In the genomic region with DNA sequence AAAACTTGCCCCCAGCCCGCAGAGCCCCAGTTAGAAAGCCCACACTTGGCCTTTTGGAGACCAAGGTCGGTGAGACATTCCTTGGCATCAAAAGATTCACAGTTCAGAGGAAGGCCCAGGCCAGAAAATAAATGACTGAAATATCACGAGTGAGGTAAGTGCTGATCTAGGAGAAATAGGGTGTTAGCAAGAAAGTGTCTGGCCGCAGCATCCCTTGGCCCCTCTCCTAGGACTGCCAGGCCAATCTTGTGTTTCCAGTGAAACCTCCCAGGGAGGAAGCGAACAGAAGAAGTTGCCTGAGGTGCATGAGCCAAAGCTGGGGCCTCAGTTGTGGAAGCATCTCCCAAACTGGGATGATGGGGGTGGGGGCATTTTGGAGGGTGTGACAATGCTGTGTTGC, we compare ENCODE assay signal across 15 cellular contexts. TPM values are rescaled to one million over a fixed set of nuclear protein-coding genes. Genes with fewer than 3 reads are reported as not detected.
DNase-seq lines count a peak whose midpoint lies in the region; ATAC-seq and TF ChIP-seq lines count a peak whose summit lies in the region.
"Had no signal": no experiment of that assay in that cellular context is flagged by ENCODE, and none has a peak within 500 bp of the region (broad histone marks: within the 10 kb centered on the region; RNA-seq: fewer than 3 reads in every experiment).

No MANE protein-coding gene starts in this region.

- H3K4me1 ChIP-seq in esophagus muscularis mucosa (peaks cover 7 to 32% (median 28%) of the 10 kb centered on the region in 4 donors), neuronal stem cell (ENCODE audit: control insufficient read depth in 2 of 2, insufficient read depth in 1 of 2, low read depth in 1 of 2, low read length in 2 of 2) (no peaks in the 10 kb centered on the region)

- peak overlapping the region; percentile 32 for H3K14ac ChIP-seq in neuronal stem cell (ENCODE audit: low read length)

- no peaks in the 10 kb centered on the region for H3K36me3 ChIP-seq in esophagus muscularis mucosa
- H3K36me3 ChIP-seq in neuronal stem cell (replicated peaks in 1 of 2; ENCODE audit: control insufficient read depth in 2 of 2, insufficient read depth in 2 of 2, low read length in 2 of 2), result no peaks in the 10 kb centered on the region

- H3K9me3 Mint-ChIP-seq in activated naive CD4-positive, alpha-beta T cell treated with anti-CD3 and anti-CD28 coated beads, Interleukin-2, amount 50 U/mL, for 24 hours, result peaks cover 7% of the 10 kb centered on the region
- H3K9me3 Mint-ChIP-seq in activated naive CD4-positive, alpha-beta T cell treated with anti-CD3 and anti-CD28 coated beads, Interleukin-2, amount 10 ng/mL, durations not matched to agents 7 days and 5 days, result peaks cover 4% of the 10 kb centered on the region

- CTCF ChIA-PET in activated naive CD4-positive, alpha-beta T cell treated with anti-CD3 and anti-CD28 coated beads, Interleukin-2, amount 10 ng/mL, durations not matched to agents 7 days and 5 days (lab: Charles Lee), result interaction anchor here (1.3 kb wide), 1 partner anchor 112 kb away, joined by 3 read pairs; no protein-coding TSS in a partner anchor

- no peaks in the 10 kb centered on the region for H3K27me3 ChIP-seq in esophagus muscularis mucosa
- peaks cover 0 to 5% (median 0%) of the 10 kb centered on the region in 3 experiments for H3K27me3 ChIP-seq in neuronal stem cell (ENCODE audit: control insufficient read depth in 3 of 3, insufficient read depth in 3 of 3, low read depth in 1 of 3, low read length in 3 of 3)

- H2BK5ac ChIP-seq in neuronal stem cell (ENCODE audit: low read length), result no peak overlapping the region

- H3K27me3 Mint-ChIP-seq in activated naive CD4-positive, alpha-beta T cell treated with anti-CD3 and anti-CD28 coated beads, Interleukin-2, amount 50 U/mL, for 24 hours, result no peaks in the 10 kb centered on the region
- H3K27me3 Mint-ChIP-seq in activated naive CD4-positive, alpha-beta T cell treated with anti-CD3 and anti-CD28 coated beads, Interleukin-2, amount 10 ng/mL, durations not matched to agents 7 days and 5 days, result peaks cover 14% of the 10 kb centered on the region

- H3K4me3 ChIP-seq in esophagus muscularis mucosa (no peak overlapping the region), neuronal stem cell (ENCODE audit: low read length in 2 of 2) (no peak overlapping the region)

- H3K79me1 ChIP-seq in neuronal stem cell (ENCODE audit: low read depth, low read length), result no peaks in the 10 kb centered on the region

- TF ChIP-seq CTCF in esophagus muscularis mucosa (IDR thresholded peaks at IDR 0.05), result no peak

- peak overlapping the region; percentile 52 for H3K27ac Mint-ChIP-seq in activated naive CD4-positive, alpha-beta T cell treated with anti-CD3 and anti-CD28 coated beads, Interleukin-2, amount 50 U/mL, for 24 hours
- H3K27ac Mint-ChIP-seq in activated naive CD4-positive, alpha-beta T cell treated with anti-CD3 and anti-CD28 coated beads, Interleukin-2, amount 10 ng/mL, durations not matched to agents 7 days and 5 days, result no peak overlapping the region

- H4K8ac ChIP-seq in neuronal stem cell (ENCODE audit: low read depth, low read length), result no peak overlapping the region

- no peak for TF ChIP-seq POLR2A in esophagus muscularis mucosa (IDR thresholded peaks at IDR 0.05; ENCODE audit: low read depth)

- no peak overlapping the region for H3K4ac ChIP-seq in neuronal stem cell (ENCODE audit: low read length)

- H3K9me3 ChIP-seq in esophagus muscularis mucosa (no peaks in the 10 kb centered on the region), neuronal stem cell (replicated peaks in 1 of 2; ENCODE audit: control insufficient read depth in 2 of 2, insufficient read depth in 1 of 2, low read depth in 1 of 2, low read length in 2 of 2) (no peaks in the 10 kb centered on the region)

- no peak overlapping the region for H3K23ac ChIP-seq in neuronal stem cell (ENCODE audit: low read depth, low read length, poor library complexity)

- no peak overlapping the region for H2AK5ac ChIP-seq in neuronal stem cell (ENCODE audit: low read depth, low read length)

- no peak for TF ChIP-seq EP300 in esophagus muscularis mucosa (IDR thresholded peaks at IDR 0.05)

- peak overlapping the region; percentile 8 for H3K4me3 Mint-ChIP-seq in activated naive CD4-positive, alpha-beta T cell treated with anti-CD3 and anti-CD28 coated beads, Interleukin-2, amount 50 U/mL, for 24 hours
- no peak overlapping the region for H3K4me3 Mint-ChIP-seq in activated naive CD4-positive, alpha-beta T cell treated with anti-CD3 and anti-CD28 coated beads, Interleukin-2, amount 10 ng/mL, durations not matched to agents 7 days and 5 days

- H3K36me3 Mint-ChIP-seq in activated naive CD4-positive, alpha-beta T cell treated with anti-CD3 and anti-CD28 coated beads, Interleukin-2, amount 50 U/mL, for 24 hours, result no peaks in the 10 kb centered on the region
- peaks cover 9% of the 10 kb centered on the region for H3K36me3 Mint-ChIP-seq in activated naive CD4-positive, alpha-beta T cell treated with anti-CD3 and anti-CD28 coated beads, Interleukin-2, amount 10 ng/mL, durations not matched to agents 7 days and 5 days

- H4K91ac ChIP-seq in neuronal stem cell (ENCODE audit: low read depth, low read length, poor library complexity), result no peak overlapping the region

- H3K4me2 ChIP-seq in neuronal stem cell (ENCODE audit: insufficient read depth, low read length, poor library complexity, severe bottlenecking), result no peak overlapping the region

- H3K9ac ChIP-seq in neuronal stem cell (ENCODE audit: low read depth, low read length, poor library complexity), result no peak overlapping the region

- no peak overlapping the region for H3K18ac ChIP-seq in neuronal stem cell (ENCODE audit: low read length)

- ATAC-seq in HG03457 (IDR thresholded peaks at IDR 0.05; ENCODE audit: unreplicated experiment), result no peak

- no peak overlapping the region for H2BK12ac ChIP-seq in neuronal stem cell (ENCODE audit: low read length)

- no peak overlapping the region for H2BK15ac ChIP-seq in neuronal stem cell (ENCODE audit: low read length)

- intact Hi-C loops in esophagus muscularis mucosa (cut with DNase I), result no loop called here

- WGBS in esophagus muscularis mucosa, result 35% methylated on average over 5 of the region's 5 CpGs
- no CpG with 5 or more reads among the region's 5 CpGs for WGBS in neuronal stem cell (ENCODE audit: extremely low coverage in 2 of 2, insufficient read length in 2 of 2, insufficient replicate concordance in 1 of 2), 2 donors

- no peak overlapping the region for H2AFZ ChIP-seq in neuronal stem cell (ENCODE audit: low read length)

- no peak for DNase-seq in activated naive CD4-positive, alpha-beta T cell treated with anti-CD3 and anti-CD28 coated beads, Interleukin-2, amount 10 ng/mL, durations not matched to agents 7 days and 5 days
- DNase-seq in esophagus muscularis mucosa (ENCODE audit: extremely low spot score) (no peak), neuronal stem cell (ENCODE audit: low spot score) (no peak), SKM-1 treated with dmso at 0.1 percent for 144 hours (lab: John Stamatoyannopoulos, UW; ENCODE audit: unreplicated experiment) (no peak), activated gamma-delta T cell (lab: John Stamatoyannopoulos, UW) (no peak)
- DNase-seq: GF-D8; KG1; NCI-H1417 treated with DMSO at 0.1 percent for 48 hours; NCI-H1930; NCI-H2171; NCI-H446; NK-92 treated with Interleukin-12 subunit alpha and Interleukin-12 subunit beta, amount 100 ng/mL, for 24 hours had no signal

- H3K27ac ChIP-seq in esophagus muscularis mucosa (replicated peaks in 1 of 4) (peak overlapping the region; percentile 52 to 67 (median 56)), neuronal stem cell (replicated peaks; ENCODE audit: low read length) (no peak overlapping the region)
- H3K27ac ChIP-seq: C4-2B had no signal

- no peak overlapping the region for H2BK120ac ChIP-seq in neuronal stem cell (ENCODE audit: low read depth, low read length)

- peaks cover 51% of the 10 kb centered on the region for H3K4me1 Mint-ChIP-seq in activated naive CD4-positive, alpha-beta T cell treated with anti-CD3 and anti-CD28 coated beads, Interleukin-2, amount 50 U/mL, for 24 hours
- peaks cover 35% of the 10 kb centered on the region for H3K4me1 Mint-ChIP-seq in activated naive CD4-positive, alpha-beta T cell treated with anti-CD3 and anti-CD28 coated beads, Interleukin-2, amount 10 ng/mL, durations not matched to agents 7 days and 5 days

RNA-seq across cellular contexts. Expression of a gene that starts 22.5 kb away (rescaled TPM):
- total RNA-seq in esophagus muscularis mucosa, result 10 to 100 TPM; 49.7 to 68.8 (median 64.0) TPM
- polyA plus RNA-seq in neuronal stem cell (2013, experiment 1 of 2), result 54.4 TPM
- 52.8 TPM for polyA plus RNA-seq in neuronal stem cell (2013, experiment 2 of 2)

RNA-seq across cellular contexts. Expression of a gene that starts 22.7 kb away (rescaled TPM):
- 100 to 1,000 TPM in 3 of 4 donors, 10 to 100 TPM in 1; 72.7 to 167 (median 116) TPM for total RNA-seq in esophagus muscularis mucosa
- polyA plus RNA-seq in neuronal stem cell (2013, experiment 1 of 2), result 9.3 TPM
- 9.2 TPM for polyA plus RNA-seq in neuronal stem cell (2013, experiment 2 of 2)
